14 cellular contexts compared by ENCODE assay signal in genomic region chr7:110918949-110919548, GRCh38.
DNase-seq lines count a peak whose midpoint lies in the region; ATAC-seq, FAIRE-seq and TF ChIP-seq lines count a peak whose summit lies in the region.
"Had no signal": no experiment of that assay in that cellular context is flagged by ENCODE, and none has a peak within 500 bp of the region (broad histone marks: within the 10 kb centered on the region; RNA-seq: fewer than 3 reads in every experiment).

No MANE protein-coding gene starts in this region.

- H3K9me3 ChIP-seq in K562 (replicated peaks; ENCODE audit: control insufficient read depth, insufficient read depth, low read depth, low read length): no peaks in the 10 kb centered on the region
- H3K9me3 ChIP-seq in vagina: no peaks in the 10 kb centered on the region
- H3K9me3 ChIP-seq: heart right ventricle had no signal

- H3K4me1 ChIP-seq in K562 (replicated peaks in 1 of 2; ENCODE audit: control insufficient read depth in 2 of 2, insufficient read depth in 2 of 2, low read length in 2 of 2): no peaks in the 10 kb centered on the region
- H3K4me1 ChIP-seq in vagina: peaks cover 22% of the 10 kb centered on the region

- H3K36me3 ChIP-seq in K562 (ENCODE audit: control insufficient read depth, insufficient read depth, low read length) (no peaks in the 10 kb centered on the region), vagina (no peaks in the 10 kb centered on the region)
- H3K36me3 ChIP-seq: heart right ventricle had no signal

- TF ChIP-seq POLR2A in K562 (conservative IDR thresholded peaks at IDR 0.05) (no peak), vagina (IDR thresholded peaks at IDR 0.05) (no peak)

- H3K79me2 ChIP-seq in K562 (ENCODE audit: control insufficient read depth, insufficient read depth, low read length): no peaks in the 10 kb centered on the region

- no peak overlapping the region for H3K4me3 ChIP-seq in K562
- H3K4me3 ChIP-seq in vagina: no peak overlapping the region
- H3K4me3 ChIP-seq: heart right ventricle had no signal

- no peaks in the 10 kb centered on the region for H3K9me1 ChIP-seq in K562 (ENCODE audit: control insufficient read depth, insufficient read depth, low read length)

- WGBS in K562 (ENCODE audit: insufficient coverage, low coverage, missing lambda C conversion rate): 62% methylated on average over 2 of the region's 2 CpGs

- no peak overlapping the region for H2AFZ ChIP-seq in K562 (ENCODE audit: low read depth, low read length)

- H3K4me2 ChIP-seq in K562 (ENCODE audit: insufficient read depth, low read length): no peak overlapping the region

- TF ChIP-seq EP300 in K562 (IDR thresholded peaks at IDR 0.05; ENCODE audit: low read length): no peak

- FAIRE-seq in K562 (lab: Jason Lieb, UNC): no peak
- FAIRE-seq: astrocyte, endometrium had no signal

- intact Hi-C loops in K562 (cut with micrococcal nuclease): no loop called here
- intact Hi-C loops in vagina (cut with DNase I): no loop called here

- ATAC-seq in GM18868 (IDR thresholded peaks at IDR 0.05; ENCODE audit: unreplicated experiment): peak; percentile 65
- peak; percentile 83 for ATAC-seq in GM21381 (IDR thresholded peaks at IDR 0.05; ENCODE audit: unreplicated experiment)
- peak; percentile 88 for ATAC-seq in HG03097 (IDR thresholded peaks at IDR 0.05; ENCODE audit: low FRiP score, unreplicated experiment)
- no peak for ATAC-seq in K562
- ATAC-seq: heart right ventricle had no signal

- H4K20me1 ChIP-seq in K562 (replicated peaks; ENCODE audit: control insufficient read depth, insufficient read depth, low read length): no peaks in the 10 kb centered on the region

- in situ Hi-C loops in K562 (cut with MboI): no loop called here

- DNase-seq in K562 (ENCODE audit: extremely low read depth in 1 of 4, low spot score in 3 of 4): no peak
- DNase-seq in vagina (ENCODE audit: extremely low spot score in 2 of 2): no peak
- no peak for DNase-seq in NCI-H187 treated with DMSO at 0.1 percent for 48 hours (lab: John Stamatoyannopoulos, UW)
- no peak for DNase-seq in NCI-H128 (lab: John Stamatoyannopoulos, UW; ENCODE audit: unreplicated experiment)
- DNase-seq: CD4-positive, alpha-beta memory T cell; heart right ventricle; KBM-7; NCI-H226 had no signal

- TF ChIP-seq RAD21 in K562 (CRISPR knock-in tag; conservative IDR thresholded peaks at IDR 0.05 in 1 of 2, IDR thresholded peaks at IDR 0.05 in 1 of 2): no peak

- TF ChIP-seq CTCF in K562 (IDR thresholded peaks at IDR 0.05 in 2 of 3, conservative IDR thresholded peaks at IDR 0.05 in 1 of 3; ENCODE audit: insufficient read depth in 2 of 3, low read depth in 1 of 3, low read length in 3 of 3) (no peak), vagina (IDR thresholded peaks at IDR 0.05) (no peak)

- BruUV-seq in K562 (replicated peaks; lab: Mats Ljungman, UMichigan): no TSS peak

- H3K27me3 ChIP-seq in K562 (ENCODE audit: control insufficient read depth in 2 of 2, insufficient read depth in 2 of 2, low read length in 2 of 2): no peaks in the 10 kb centered on the region
- no peaks in the 10 kb centered on the region for H3K27me3 ChIP-seq in vagina
- H3K27me3 ChIP-seq: heart right ventricle had no signal

- H3K9ac ChIP-seq in K562 (ENCODE audit: insufficient read depth in 1 of 2, low read depth in 2 of 2, low read length in 2 of 2): no peak overlapping the region

- CTCF ChIA-PET in K562 (lab: Yijun Ruan, JAX; ENCODE audit: low intra/inter-chr PET ratio): no interaction called here

- H3K27ac ChIP-seq in K562 (ENCODE audit: extremely low read depth, low read depth, low read length) (no peak overlapping the region), vagina (no peak overlapping the region)
- H3K27ac ChIP-seq: heart right ventricle, RWPE1 had no signal

- POLR2A ChIA-PET in K562 (lab: Yijun Ruan, JAX): no interaction called here

TF ChIP-seq in K562, 482 proteins besides CTCF, POLR2A, EP300 and RAD21:
- TF ChIP-seq MAFG (tag; conservative IDR thresholded peaks at IDR 0.05) (peak; percentile 26), ZBTB8A (IDR thresholded peaks at IDR 0.05; ENCODE audit: partially characterized antibody) (no peak), MAFF (IDR thresholded peaks at IDR 0.05; ENCODE audit: low read length) (peak; percentile 74), ZNF316 (IDR thresholded peaks at IDR 0.05) (peak; percentile 78), MAFK (IDR thresholded peaks at IDR 0.05; ENCODE audit: low read length) (peak; percentile 58; the same call in 1 of the 2 replicates), C11orf30 (IDR thresholded peaks at IDR 0.05; ENCODE audit: low read depth) (peak; percentile 63), TRIM24 (IDR thresholded peaks at IDR 0.05) (no peak)
